8 cellular contexts compared by ENCODE assay signal in the genomic region with DNA sequence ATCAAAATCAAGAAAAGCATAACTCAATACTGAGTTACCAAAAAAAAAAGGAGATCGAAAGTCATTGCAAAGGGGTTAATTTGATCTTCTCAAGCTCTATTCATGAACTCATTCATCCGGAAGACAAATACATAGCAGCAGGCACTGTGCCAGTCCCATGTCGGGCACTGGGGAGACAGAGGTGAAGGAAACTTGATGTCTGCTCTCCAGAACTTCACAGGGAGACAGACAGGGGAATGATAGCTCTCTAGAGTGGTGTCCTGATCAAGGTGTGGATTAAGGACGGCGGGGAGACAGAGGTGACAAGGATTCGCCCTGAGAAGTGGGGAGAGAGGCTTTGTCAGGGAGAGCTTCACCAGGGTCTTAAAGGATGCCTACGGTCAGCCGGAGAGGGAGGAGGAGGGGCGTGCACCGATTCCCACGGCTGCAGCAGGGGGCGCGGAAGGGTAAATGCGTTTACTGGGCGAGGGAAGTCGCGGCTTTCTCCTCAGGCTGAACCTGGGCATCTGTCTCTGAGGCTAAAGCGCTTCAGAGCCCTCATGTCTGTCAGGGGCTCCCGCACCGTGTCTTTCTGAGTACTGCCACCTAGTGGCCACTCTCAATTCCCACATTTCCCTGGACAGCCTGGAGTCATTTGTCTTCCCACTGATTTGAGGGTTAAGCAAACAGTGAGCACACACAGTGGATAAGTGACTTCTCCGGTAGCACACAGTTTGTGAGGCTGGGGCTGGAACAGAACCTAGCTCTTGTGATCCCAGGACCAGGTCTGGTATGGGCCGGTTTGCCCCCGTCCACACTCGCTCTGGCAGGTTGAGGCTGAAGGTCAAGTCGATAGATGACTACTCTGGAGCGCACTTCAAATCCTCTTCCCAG.
DNase-seq lines count a peak whose midpoint lies in the region; ATAC-seq and TF ChIP-seq lines count a peak whose summit lies in the region.

No MANE protein-coding gene starts in this region.

- TF ChIP-seq CTCF in fibroblast of lung (conservative IDR thresholded peaks at IDR 0.05 in 1 of 2, IDR thresholded peaks at IDR 0.05 in 1 of 2; ENCODE audit: low read depth in 1 of 2, low read length in 2 of 2) (peak; percentile 79 to 83), nephron progenitor cell (IDR thresholded peaks at IDR 0.05) (peak; percentile 86)

- H2AFZ ChIP-seq in fibroblast of lung (ENCODE audit: low read length): peak overlapping the region; percentile 86

- H3K4me1 ChIP-seq in CD8-positive, alpha-beta memory T cell (ENCODE audit: insufficient read depth, low read length): peaks cover 4% of the 10 kb centered on the region
- H3K4me1 ChIP-seq in fibroblast of lung (ENCODE audit: control insufficient read depth, extremely low read depth, insufficient read depth, low read length): peaks cover 9% of the 10 kb centered on the region

- peak overlapping the region; percentile 58 to 88 (median 83) for H3K4me3 Mint-ChIP-seq in CD8-positive, alpha-beta memory T cell
- H3K4me3 Mint-ChIP-seq in activated T-cell treated with anti-CD3 and anti-CD28 coated beads, Interleukin-2, amount 50 U/mL, for 4 hours: peak overlapping the region; percentile 70
- peak overlapping the region; percentile 79 for H3K4me3 Mint-ChIP-seq in nephron progenitor cell

- ATAC-seq in GM19468 (IDR thresholded peaks at IDR 0.05; ENCODE audit: extremely low read depth, unreplicated experiment): peak; percentile 64
- peak; percentile 94 to 95 for ATAC-seq in activated T-cell treated with anti-CD3 and anti-CD28 coated beads, Interleukin-2, amount 50 U/mL, for 4 hours

- H3K27me3 Mint-ChIP-seq in CD8-positive, alpha-beta memory T cell: peaks cover 11 to 17% of the 10 kb centered on the region in 2 donors
- peaks cover 9% of the 10 kb centered on the region for H3K27me3 Mint-ChIP-seq in activated T-cell treated with anti-CD3 and anti-CD28 coated beads, Interleukin-2, amount 50 U/mL, for 4 hours (ENCODE audit: low read depth)
- peaks cover 4% of the 10 kb centered on the region for H3K27me3 Mint-ChIP-seq in nephron progenitor cell (ENCODE audit: low read depth, poor library complexity)

- TF ChIP-seq RAD21 in Ishikawa (IDR thresholded peaks at IDR 0.05; ENCODE audit: low read depth): peak; percentile 72

- H3K4me2 ChIP-seq in fibroblast of lung (ENCODE audit: extremely low read depth, insufficient read depth, low read length): peak overlapping the region; percentile 79

- H4K20me1 ChIP-seq in fibroblast of lung (ENCODE audit: control insufficient read depth, extremely low read depth, insufficient read depth, low read length): no peaks in the 10 kb centered on the region

- CTCF ChIA-PET in CD8-positive, alpha-beta memory T cell (lab: Charles Lee): interaction anchor here (0.7 to 12.3 kb wide), 31 partner anchors 9 to 698 kb away, joined by 3 to 187 read pairs (median 5); a partner anchor contains a TSS

- TF ChIP-seq EP300 in Ishikawa (IDR thresholded peaks at IDR 0.05; ENCODE audit: borderline replicate concordance): no peak

- H3K27ac ChIP-seq in CD8-positive, alpha-beta memory T cell (ENCODE audit: low read depth, low read length): no peak overlapping the region
- peak overlapping the region; percentile 15 for H3K27ac ChIP-seq in fibroblast of lung (ENCODE audit: insufficient read depth, low read length)

- POLR2A ChIA-PET in CD8-positive, alpha-beta memory T cell (lab: Charles Lee): no interaction called here

- H3K36me3 Mint-ChIP-seq in CD8-positive, alpha-beta memory T cell: no peaks in the 10 kb centered on the region
- no peaks in the 10 kb centered on the region for H3K36me3 Mint-ChIP-seq in activated T-cell treated with anti-CD3 and anti-CD28 coated beads, Interleukin-2, amount 50 U/mL, for 4 hours (ENCODE audit: insufficient read depth)
- peaks cover 5% of the 10 kb centered on the region for H3K36me3 Mint-ChIP-seq in nephron progenitor cell (ENCODE audit: low read depth)

- H3K27ac Mint-ChIP-seq in CD8-positive, alpha-beta memory T cell: peak overlapping the region in 4 of 8 donors; percentile 5 to 79 (median 38)
- H3K27ac Mint-ChIP-seq in nephron progenitor cell: peak overlapping the region; percentile 70

- no peaks in the 10 kb centered on the region for H3K36me3 ChIP-seq in CD8-positive, alpha-beta memory T cell (ENCODE audit: insufficient read depth, low read length)
- no peaks in the 10 kb centered on the region for H3K36me3 ChIP-seq in fibroblast of lung (ENCODE audit: control insufficient read depth, insufficient read depth, low read length)

- H3K79me2 ChIP-seq in fibroblast of lung (ENCODE audit: control insufficient read depth, insufficient read depth, low read length): no peaks in the 10 kb centered on the region

- peak; percentile 51 to 77 (median 56) for DNase-seq in CD8-positive, alpha-beta memory T cell
- DNase-seq in OCI-M1 (lab: John Stamatoyannopoulos, UW): peak; percentile 92
- peak; percentile 62 for DNase-seq in activated T-cell treated with anti-CD3 and anti-CD28 coated beads, Interleukin-2, amount 50 U/mL, for 4 hours
- peak; percentile 76 to 84 for DNase-seq in fibroblast of lung (ENCODE audit: low read depth in 2 of 2)
- peak; percentile 79 for DNase-seq in nephron progenitor cell
- DNase-seq in stimulated activated naive CD4-positive, alpha-beta T cell treated with Interleukin-2 at 50 U/mL for 16 hours (lab: John Stamatoyannopoulos, UW): peak; percentile 58

- H3K9me3 Mint-ChIP-seq in CD8-positive, alpha-beta memory T cell: no peaks in the 10 kb centered on the region
- no peaks in the 10 kb centered on the region for H3K9me3 Mint-ChIP-seq in activated T-cell treated with anti-CD3 and anti-CD28 coated beads, Interleukin-2, amount 50 U/mL, for 4 hours
- H3K9me3 Mint-ChIP-seq in nephron progenitor cell: peaks cover 14% of the 10 kb centered on the region

- H3K4me1 Mint-ChIP-seq in CD8-positive, alpha-beta memory T cell: peaks cover 7 to 14% (median 9%) of the 10 kb centered on the region in 3 donors
- peaks cover 11% of the 10 kb centered on the region for H3K4me1 Mint-ChIP-seq in activated T-cell treated with anti-CD3 and anti-CD28 coated beads, Interleukin-2, amount 50 U/mL, for 4 hours (ENCODE audit: low read depth)
- H3K4me1 Mint-ChIP-seq in nephron progenitor cell: peaks cover 11% of the 10 kb centered on the region

- H3K9ac ChIP-seq in fibroblast of lung (ENCODE audit: insufficient read depth, low read length): no peak overlapping the region

- no peaks in the 10 kb centered on the region for H3K9me3 ChIP-seq in CD8-positive, alpha-beta memory T cell (ENCODE audit: low read length)
- H3K9me3 ChIP-seq in fibroblast of lung (ENCODE audit: control insufficient read depth, insufficient read depth, low read depth, low read length): no peaks in the 10 kb centered on the region

- peak overlapping the region; percentile 66 for H3K4me3 ChIP-seq in CD8-positive, alpha-beta memory T cell (ENCODE audit: low read length)
- H3K4me3 ChIP-seq in fibroblast of lung (replicated peaks in 1 of 4; ENCODE audit: control extremely low read depth in 1 of 4, insufficient read depth in 1 of 4, low read depth in 3 of 4, low read length in 4 of 4): peak overlapping the region; percentile 26 to 81 (median 45)

- H3K27me3 ChIP-seq in CD8-positive, alpha-beta memory T cell (ENCODE audit: insufficient read depth, low read length, poor library complexity, severe bottlenecking): peaks cover 12% of the 10 kb centered on the region
- no peaks in the 10 kb centered on the region for H3K27me3 ChIP-seq in fibroblast of lung (ENCODE audit: control insufficient read depth, insufficient read depth, low read length)

TF ChIP-seq in Ishikawa, 13 proteins besides CTCF, POLR2A, EP300 and RAD21:
- no peak for TF ChIP-seq TAF1 (IDR thresholded peaks at IDR 0.05; ENCODE audit: low read depth)
- 0 out of 2 replicates have a peak, but pooled peaks have one; percentile 34 for TF ChIP-seq NFIC (IDR thresholded peaks at IDR 0.05)
- TF ChIP-seq TCF12 (IDR thresholded peaks at IDR 0.05; ENCODE audit: low read depth): no peak
